Comparison of ENCODE assay signal across 10 cellular contexts in the genomic region with DNA sequence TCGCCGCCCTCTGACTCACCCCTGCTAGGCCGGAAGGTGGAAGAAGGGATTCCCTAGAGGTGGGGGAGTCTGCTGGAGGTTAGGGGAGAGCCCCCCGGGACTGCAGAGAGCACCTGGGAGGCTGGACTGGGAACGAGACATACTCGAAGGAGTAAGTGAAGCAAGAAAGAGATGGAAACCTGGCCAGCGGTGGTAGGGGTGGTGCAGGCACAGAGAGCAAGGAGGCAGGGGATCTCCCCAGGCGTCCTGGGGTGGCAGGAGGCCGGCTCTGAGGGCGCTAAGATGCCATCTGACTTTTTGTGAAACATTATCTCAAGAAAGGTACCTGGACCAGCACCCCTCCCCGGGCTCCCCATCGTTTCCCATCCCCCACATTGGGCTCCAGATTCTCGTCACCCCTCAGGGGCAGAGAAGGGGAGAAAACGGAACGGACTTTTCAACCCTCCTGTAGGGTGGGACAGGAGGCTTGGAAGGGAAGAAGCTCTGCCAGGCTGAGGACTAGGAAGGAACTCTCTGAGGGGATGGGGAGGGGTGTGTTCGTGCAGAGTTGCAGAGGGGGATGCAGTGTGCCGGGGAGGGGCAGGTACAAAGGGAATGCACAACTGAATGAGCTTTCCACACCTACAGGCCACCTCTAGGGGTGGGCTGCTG. TPM values are rescaled to one million over a fixed set of nuclear protein-coding genes. Genes with fewer than 3 reads are reported as not detected.
DNase-seq lines count a peak whose midpoint lies in the region; ATAC-seq and TF ChIP-seq lines count a peak whose summit lies in the region.
"Had no signal": no experiment of that assay in that cellular context is flagged by ENCODE, and none has a peak within 500 bp of the region (broad histone marks: within the 10 kb centered on the region; RNA-seq: fewer than 3 reads in every experiment).

No MANE protein-coding gene starts in this region.

- TF ChIP-seq POLR2A in heart left ventricle (IDR thresholded peaks at IDR 0.05), result no peak
- TF ChIP-seq POLR2A in suprapubic skin (IDR thresholded peaks at IDR 0.05), result no peak

- WGBS in heart left ventricle, 4 donors, result 32 to 41% (median 37%) methylated on average over 17 of the region's 17 CpGs
- 37% methylated on average over 17 of the region's 17 CpGs for WGBS in suprapubic skin

- intact Hi-C loops in heart left ventricle (cut with DNase I) (loop anchor here in 5 of 10 donors (5.0 to 10.0 kb wide), 5 partner anchors 97 to 367 kb away; a partner anchor contains a TSS), Right ventricle myocardium inferior (cut with DNase I) (no loop called here)

- H3K4me3 ChIP-seq in heart left ventricle (peak overlapping the region in 7 of 12 donors; percentile 8 to 28 (median 21)), iPS-20b (ENCODE audit: low read length) (peak overlapping the region; percentile 75; the same call in 1 of the 2 replicates), suprapubic skin (peak overlapping the region; percentile 41)
- H3K4me3 ChIP-seq: adrenal gland had no signal

- DNase-seq in heart left ventricle (no peak), Right ventricle myocardium inferior (ENCODE audit: missing footprints) (no peak), suprapubic skin (ENCODE audit: low spot score in 2 of 2) (no peak), DMS79 treated with DMSO at 0.1 percent for 48 hours (lab: John Stamatoyannopoulos, UW) (no peak), OCI-M1 (lab: John Stamatoyannopoulos, UW) (no peak)

- peak in 1 of 4 donors; percentile 4 for ATAC-seq in heart left ventricle
- no peak for ATAC-seq in Right ventricle myocardium inferior
- peak; percentile 15 for ATAC-seq in activated T-helper 17 cell treated with anti-CD3 and anti-CD28 coated beads, Interleukin-2, amount 50 U/mL, for 72 hours (replicated peaks)
- no peak for ATAC-seq in GM18511 (IDR thresholded peaks at IDR 0.05; ENCODE audit: unreplicated experiment)

- H3K9me3 Mint-ChIP-seq in activated T-helper 17 cell treated with anti-CD3 and anti-CD28 coated beads, Interleukin-2, amount 50 U/mL, for 72 hours, result no peaks in the 10 kb centered on the region

- no peak overlapping the region; the same call in 1 of the 2 replicates for H3K9ac ChIP-seq in iPS-20b (ENCODE audit: low read depth, low read length)

- no peaks in the 10 kb centered on the region for H3K36me3 ChIP-seq in heart left ventricle
- H3K36me3 ChIP-seq in iPS-20b (ENCODE audit: insufficient read depth, low read depth, low read length), result no peaks in the 10 kb centered on the region
- H3K36me3 ChIP-seq in suprapubic skin, result no peaks in the 10 kb centered on the region
- H3K36me3 ChIP-seq: adrenal gland had no signal

- H3K9me3 ChIP-seq in heart left ventricle (no peaks in the 10 kb centered on the region), iPS-20b (ENCODE audit: insufficient read depth, low read depth, low read length) (no peaks in the 10 kb centered on the region), suprapubic skin (no peaks in the 10 kb centered on the region)
- H3K9me3 ChIP-seq: adrenal gland had no signal

- H3K27me3 ChIP-seq in heart left ventricle (peaks cover 0 to 28% (median 0%) of the 10 kb centered on the region in 9 donors), iPS-20b (ENCODE audit: insufficient read depth, low read length) (peaks cover 40% of the 10 kb centered on the region), suprapubic skin (peaks cover 16% of the 10 kb centered on the region)
- H3K27me3 ChIP-seq: adrenal gland had no signal

- peak overlapping the region; percentile 42 for H3K4me3 Mint-ChIP-seq in activated T-helper 17 cell treated with anti-CD3 and anti-CD28 coated beads, Interleukin-2, amount 50 U/mL, for 72 hours

- H3K4me1 ChIP-seq in heart left ventricle (peaks cover 0 to 13% (median 7%) of the 10 kb centered on the region in 12 donors), iPS-20b (ENCODE audit: insufficient read depth, low read length) (peaks cover 9% of the 10 kb centered on the region; the same call in 1 of the 2 replicates), suprapubic skin (peaks cover 9% of the 10 kb centered on the region)

- H3K27ac Mint-ChIP-seq in activated T-helper 17 cell treated with anti-CD3 and anti-CD28 coated beads, Interleukin-2, amount 50 U/mL, for 72 hours, result no peak overlapping the region

- H3K27ac ChIP-seq in heart left ventricle, result no peak overlapping the region
- H3K27ac ChIP-seq in iPS-20b (ENCODE audit: low read length), result no peak overlapping the region
- H3K27ac ChIP-seq in suprapubic skin, result no peak overlapping the region
- H3K27ac ChIP-seq: C4-2B had no signal

- H3K27me3 Mint-ChIP-seq in activated T-helper 17 cell treated with anti-CD3 and anti-CD28 coated beads, Interleukin-2, amount 50 U/mL, for 72 hours, result peaks cover 22% of the 10 kb centered on the region

- peaks cover 4% of the 10 kb centered on the region for H3K4me1 Mint-ChIP-seq in activated T-helper 17 cell treated with anti-CD3 and anti-CD28 coated beads, Interleukin-2, amount 50 U/mL, for 72 hours

- H3K36me3 Mint-ChIP-seq in activated T-helper 17 cell treated with anti-CD3 and anti-CD28 coated beads, Interleukin-2, amount 50 U/mL, for 72 hours (ENCODE audit: low read depth), result no peaks in the 10 kb centered on the region

- TF ChIP-seq EP300 in suprapubic skin (IDR thresholded peaks at IDR 0.05), result no peak

- no peak for TF ChIP-seq CTCF in heart left ventricle (IDR thresholded peaks at IDR 0.05)
- no peak for TF ChIP-seq CTCF in suprapubic skin (IDR thresholded peaks at IDR 0.05)

RNA-seq across cellular contexts. Expression of a gene that starts 0.7 kb away (rescaled TPM):
- total RNA-seq in heart left ventricle (under 1 TPM in 3 of 9 donors, not detected in 6; 0.05 to 0.14 (median 0.06) TPM), Right ventricle myocardium inferior (not detected), suprapubic skin (under 1 TPM; 0.26 to 0.83 (median 0.33) TPM)
- polyA plus RNA-seq in heart left ventricle, result under 1 TPM in 1 of 2 donors, not detected in 1; 0.03 TPM
- under 1 TPM in 1 of 2 donors, not detected in 1; 0.05 TPM for total RNA-seq in activated T-helper 17 cell treated with anti-CD3 and anti-CD28 coated beads, Interleukin-2, amount 50 U/mL, for 72 hours

RNA-seq across cellular contexts. Expression of a gene that starts 9.8 kb away (rescaled TPM):
- total RNA-seq in heart left ventricle (10 to 100 TPM; 22.1 to 79.4 (median 58.8) TPM), Right ventricle myocardium inferior (53.2 TPM), suprapubic skin (10 to 100 TPM; 30.6 to 60.2 (median 32.0) TPM)
- 10 to 100 TPM; 23.0 to 36.2 TPM for polyA plus RNA-seq in heart left ventricle
- 100 to 1,000 TPM in 1 of 2 donors, 10 to 100 TPM in 1; 91.6 to 118 TPM for total RNA-seq in activated T-helper 17 cell treated with anti-CD3 and anti-CD28 coated beads, Interleukin-2, amount 50 U/mL, for 72 hours

RNA-seq across cellular contexts. Expression of a gene that starts 39.7 kb away (rescaled TPM):
- 100 to 1,000 TPM in 1 of 9 donors, 10 to 100 TPM in 8; 52.1 to 117 (median 63.1) TPM for total RNA-seq in heart left ventricle
- 10 to 100 TPM; 16.0 to 29.5 TPM for polyA plus RNA-seq in heart left ventricle
- 52.8 TPM for total RNA-seq in Right ventricle myocardium inferior
- total RNA-seq in activated T-helper 17 cell treated with anti-CD3 and anti-CD28 coated beads, Interleukin-2, amount 50 U/mL, for 72 hours, result 100 to 1,000 TPM; 185 to 213 TPM
- 100 to 1,000 TPM in 2 of 4 donors, 10 to 100 TPM in 2; 73.7 to 107 (median 93.2) TPM for total RNA-seq in suprapubic skin

Comparison
In these comparisons a context has a peak if more than half of its experiments do, and no peak if none do; other contexts are left out.
1. H3K4me3 ChIP-seq: peak in every context shown above with its lines; median percentile 75 in iPS-20b; 41 in suprapubic skin; 21 in heart left ventricle.